Comparison of ENCODE assay signal across 20 cellular contexts in genomic region chr20:61628480-61628879, GRCh38.
A peak's percentile ranks its signal among the peaks of the same experiment; 100 is the strongest.
DNase-seq lines count a peak whose midpoint lies in the region; ATAC-seq and TF ChIP-seq lines count a peak whose summit lies in the region.
"Had no signal": no experiment of that assay in that cellular context is flagged by ENCODE, and none has a peak within 500 bp of the region (broad histone marks: within the 10 kb centered on the region; RNA-seq: fewer than 3 reads in every experiment).

No MANE protein-coding gene starts in this region.

- no peak overlapping the region for H3K4me3 Mint-ChIP-seq in naive thymus-derived CD4-positive, alpha-beta T cell
- H3K4me3 Mint-ChIP-seq: CD8-positive, alpha-beta T cell had no signal

- POLR2A ChIA-PET in RWPE1 (lab: Yijun Ruan, JAX; ENCODE audit: low non-redundant PET): no interaction called here
- POLR2A ChIA-PET in naive thymus-derived CD4-positive, alpha-beta T cell (lab: Charles Lee): no interaction called here

- H3K4me3 ChIP-seq in BLaER1: no peak overlapping the region
- no peak overlapping the region for H3K4me3 ChIP-seq in naive thymus-derived CD4-positive, alpha-beta T cell (ENCODE audit: low read length)
- H3K4me3 ChIP-seq: K562, Peyer's patch, SK-N-MC had no signal

- peaks cover 0 to 5% (median 0%) of the 10 kb centered on the region in 7 donors for H3K4me1 Mint-ChIP-seq in naive thymus-derived CD4-positive, alpha-beta T cell

- H3K27me3 ChIP-seq in BLaER1: no peaks in the 10 kb centered on the region
- H3K27me3 ChIP-seq in naive thymus-derived CD4-positive, alpha-beta T cell (ENCODE audit: control insufficient read depth in 2 of 2, insufficient read depth in 2 of 2, low read length in 2 of 2): no peaks in the 10 kb centered on the region
- H3K27me3 ChIP-seq: Peyer's patch had no signal

- H3K27me3 Mint-ChIP-seq in naive thymus-derived CD4-positive, alpha-beta T cell: peaks cover 0 to 5% (median 0%) of the 10 kb centered on the region in 5 donors

- intact Hi-C loops in naive thymus-derived CD4-positive, alpha-beta T cell (cut with micrococcal nuclease): no loop called here

- 0 out of 2 replicates have a peak, but pooled peaks cover 6% of the 10 kb centered on the region for H4K20me1 ChIP-seq in BLaER1

- DNase-seq in DMS 273 (lab: John Stamatoyannopoulos, UW; ENCODE audit: unreplicated experiment) (peak; percentile 49), DMS 273 treated with DMSO at 0.1 percent for 48 hours (lab: John Stamatoyannopoulos, UW) (no peak), RWPE1 (ENCODE audit: low spot score) (no peak), myocyte (ENCODE audit: low read depth) (peak; percentile 8), SKM-1 (lab: John Stamatoyannopoulos, UW; ENCODE audit: unreplicated experiment) (no peak)
- no peak for DNase-seq in naive thymus-derived CD4-positive, alpha-beta T cell
- DNase-seq: ACHN; CD8-positive, alpha-beta T cell; EL; GF-D8; NCI-H1092 treated with DMSO at 0.1 percent for 48 hours; NCI-H1436 treated with DMSO at 0.1 percent for 48 hours; NCI-H2029; NCI-H82; Peyer's patch had no signal

- TF ChIP-seq CTCF in RWPE1 (conservative IDR thresholded peaks at IDR 0.05; ENCODE audit: low read depth): no peak

- no peak overlapping the region for H3K9ac ChIP-seq in BLaER1

- peak overlapping the region; percentile 88 for H3K4me2 ChIP-seq in BLaER1

- no peak overlapping the region for H3K27ac ChIP-seq in BLaER1
- H3K27ac ChIP-seq in RWPE1: peak overlapping the region; percentile 66
- no peak overlapping the region for H3K27ac ChIP-seq in naive thymus-derived CD4-positive, alpha-beta T cell (ENCODE audit: low read depth, low read length)
- H3K27ac ChIP-seq: 22Rv1, Peyer's patch, SK-N-MC had no signal

- H3K27ac Mint-ChIP-seq in naive thymus-derived CD4-positive, alpha-beta T cell: no peak overlapping the region
- H3K27ac Mint-ChIP-seq: CD8-positive, alpha-beta T cell had no signal

- no peaks in the 10 kb centered on the region for H3K36me3 ChIP-seq in BLaER1
- no peaks in the 10 kb centered on the region for H3K36me3 ChIP-seq in naive thymus-derived CD4-positive, alpha-beta T cell (ENCODE audit: control insufficient read depth in 2 of 3, insufficient read depth in 3 of 3, low read length in 3 of 3)
- H3K36me3 ChIP-seq: Peyer's patch had no signal

- no peaks in the 10 kb centered on the region for H3K9me3 ChIP-seq in BLaER1
- H3K9me3 ChIP-seq in naive thymus-derived CD4-positive, alpha-beta T cell (ENCODE audit: control insufficient read depth in 2 of 3, low read length in 3 of 3): no peaks in the 10 kb centered on the region
- H3K9me3 ChIP-seq: Peyer's patch had no signal

- H3K36me3 Mint-ChIP-seq in naive thymus-derived CD4-positive, alpha-beta T cell: no peaks in the 10 kb centered on the region
- H3K36me3 Mint-ChIP-seq: CD8-positive, alpha-beta T cell had no signal

- CTCF ChIA-PET in RWPE1 (lab: Yijun Ruan, JAX): interaction anchor here (0.6 to 1.0 kb wide), 3 partner anchors 231 to 375 kb away, joined by 3 to 6 read pairs (median 4); no protein-coding TSS in a partner anchor
- CTCF ChIA-PET in naive thymus-derived CD4-positive, alpha-beta T cell (lab: Charles Lee): no interaction called here

- H3K9me3 Mint-ChIP-seq in naive thymus-derived CD4-positive, alpha-beta T cell: peaks cover 0 to 9% (median 0%) of the 10 kb centered on the region in 11 donors
- H3K9me3 Mint-ChIP-seq: CD8-positive, alpha-beta T cell had no signal

- ATAC-seq in naive thymus-derived CD4-positive, alpha-beta T cell: no peak
- ATAC-seq in HG02938 (IDR thresholded peaks at IDR 0.05; ENCODE audit: unreplicated experiment): no peak
- ATAC-seq: CD8-positive, alpha-beta T cell; K562 had no signal

- H3K4me1 ChIP-seq in BLaER1: peaks cover 55% of the 10 kb centered on the region
- no peaks in the 10 kb centered on the region for H3K4me1 ChIP-seq in naive thymus-derived CD4-positive, alpha-beta T cell (ENCODE audit: control insufficient read depth in 2 of 2, insufficient read depth in 2 of 2, low read length in 2 of 2)
- H3K4me1 ChIP-seq: Peyer's patch had no signal

Comparison
In these comparisons a context has a peak if more than half of its experiments do, and no peak if none do; other contexts are left out.
1. DNase-seq: peak in DMS 273 (single experiment) and myocyte (single experiment); none in DMS 273 treated with DMSO at 0.1 percent for 48 hours (single experiment), RWPE1 (single experiment), SKM-1 (single experiment) and naive thymus-derived CD4-positive, alpha-beta T cell (0 of 9).